In the genomic region with DNA sequence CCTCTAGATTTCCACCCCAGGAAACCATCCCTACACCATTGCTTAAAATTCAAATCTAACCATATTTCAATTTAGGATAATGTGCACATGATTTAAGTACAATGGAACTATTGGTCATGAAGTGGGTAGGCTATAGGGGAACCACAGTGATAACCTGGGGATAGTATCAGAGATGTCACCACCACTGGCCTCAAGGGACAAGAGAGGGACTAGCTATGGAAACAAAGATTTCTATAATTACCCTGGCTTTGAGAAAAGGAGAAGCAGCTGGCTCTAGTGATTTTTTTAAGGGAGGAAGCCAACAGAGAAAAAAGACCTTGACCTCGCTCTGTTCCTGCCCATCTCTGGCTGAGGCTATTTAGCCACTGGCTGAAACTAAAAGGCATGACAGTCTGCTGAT, we compare ENCODE assay signal across 19 cellular contexts.
"Had no signal": no experiment of that assay in that cellular context is flagged by ENCODE, and none has a peak within 500 bp of the region (broad histone marks: within the 10 kb centered on the region; RNA-seq: fewer than 3 reads in every experiment).

No MANE protein-coding gene starts in this region.

- H3K4me1 ChIP-seq: esophagus squamous epithelium had no signal

- DNase-seq: dermis blood vessel endothelial cell; esophagus squamous epithelium; foreskin fibroblast; immature natural killer cell; left ventricle myocardium inferior; lower lobe of right lung; naive thymus-derived CD4-positive, alpha-beta T cell; posterior cingulate gyrus; stimulated activated CD4-positive, alpha-beta T cell treated with anti-CD3 and anti-CD28 coated beads, Interleukin-2, amount 100 ng/mL, for 24 hours; stimulated activated CD4-positive, alpha-beta T cell treated with anti-CD3 and anti-CD28 coated beads, Interleukin-4, amount 100 ng/mL, for 4 hours; stimulated activated naive CD4-positive, alpha-beta T cell; stomach; substantia nigra; transverse colon had no signal

- H3K9me3 ChIP-seq: esophagus squamous epithelium, gastroesophageal sphincter, left ventricle myocardium inferior, lower lobe of right lung, stomach, thoracic aorta, transverse colon had no signal

- H3K27me3 ChIP-seq: esophagus squamous epithelium, gastroesophageal sphincter, stomach, transverse colon had no signal

- H3K4me3 ChIP-seq: esophagus squamous epithelium, gastroesophageal sphincter, left ventricle myocardium inferior, lower lobe of right lung, skin epidermis, stomach, thoracic aorta, transverse colon had no signal

- H3K9me3 Mint-ChIP-seq: immature natural killer cell; memory B cell; naive thymus-derived CD4-positive, alpha-beta T cell; neural crest cell had no signal

- H3K4me3 Mint-ChIP-seq: immature natural killer cell; memory B cell; naive thymus-derived CD4-positive, alpha-beta T cell; neural crest cell had no signal

- H3K27ac Mint-ChIP-seq: immature natural killer cell; memory B cell; naive thymus-derived CD4-positive, alpha-beta T cell had no signal

- H3K27ac ChIP-seq: esophagus squamous epithelium, gastroesophageal sphincter, left ventricle myocardium inferior, lower lobe of right lung, skin epidermis, thoracic aorta, transverse colon had no signal

- H3K36me3 Mint-ChIP-seq: immature natural killer cell; memory B cell; naive thymus-derived CD4-positive, alpha-beta T cell had no signal

- H3K4me1 Mint-ChIP-seq: immature natural killer cell; memory B cell; naive thymus-derived CD4-positive, alpha-beta T cell had no signal

- H3K36me3 ChIP-seq: esophagus squamous epithelium, gastroesophageal sphincter, left ventricle myocardium inferior, lower lobe of right lung, thoracic aorta, transverse colon had no signal
